9 cellular contexts compared by ENCODE assay signal in the genomic region with DNA sequence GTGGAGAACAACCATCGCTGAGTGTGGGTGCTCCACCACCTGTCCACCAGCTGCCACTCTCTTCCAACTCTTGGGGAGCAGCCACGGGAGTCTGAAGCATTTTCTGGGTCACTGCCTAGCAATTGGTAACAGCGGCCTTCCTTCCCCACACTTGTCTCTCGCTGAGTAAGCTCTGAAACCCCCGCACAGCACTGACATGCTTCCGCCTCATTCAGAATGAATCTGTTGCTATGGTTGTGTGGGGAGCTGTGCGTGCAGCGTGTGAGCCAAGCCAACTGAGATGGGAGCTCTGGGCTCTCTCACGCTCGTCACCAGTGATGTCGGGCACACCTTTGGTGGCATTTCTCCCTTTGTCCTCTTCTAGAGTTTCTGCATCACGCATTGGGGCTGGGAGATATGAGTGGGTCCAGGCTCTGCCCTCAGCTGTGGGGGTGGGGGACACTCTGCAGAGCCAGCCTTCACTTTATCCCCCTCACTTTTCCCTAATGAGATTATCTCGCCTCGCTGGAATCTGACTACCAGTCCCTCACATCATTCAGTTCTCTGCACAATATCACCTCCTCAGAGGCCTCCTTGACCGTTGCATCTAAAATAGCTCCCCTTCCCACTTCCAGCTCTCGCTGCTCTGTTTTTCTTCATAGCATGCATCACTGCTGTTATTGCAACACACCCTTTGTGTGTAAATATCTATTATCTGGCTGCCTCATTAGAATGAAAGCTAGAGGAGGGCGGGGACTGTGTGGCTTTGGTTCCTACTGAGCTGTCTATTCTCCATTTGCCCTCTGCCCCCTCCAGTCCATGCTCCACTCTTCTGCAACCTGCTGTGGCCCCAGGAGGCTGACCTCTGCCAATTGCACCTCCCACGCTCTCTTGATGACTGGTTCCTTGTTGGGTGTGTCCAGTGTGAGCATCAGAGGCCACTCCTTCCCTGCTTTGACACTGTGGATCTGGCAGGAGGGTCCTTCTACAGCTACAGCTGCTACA.
DNase-seq lines count a peak whose midpoint lies in the region; ATAC-seq and TF ChIP-seq lines count a peak whose summit lies in the region.
"Had no signal": no experiment of that assay in that cellular context is flagged by ENCODE, and none has a peak within 500 bp of the region (broad histone marks: within the 10 kb centered on the region; RNA-seq: fewer than 3 reads in every experiment).

No MANE protein-coding gene starts in this region.

- H4K12ac ChIP-seq in trophoblast cell (ENCODE audit: low read depth, low read length): peak overlapping the region; percentile 70

- peak overlapping the region; percentile 90 for H4K8ac ChIP-seq in trophoblast cell (ENCODE audit: low read depth, low read length)

- peak overlapping the region; percentile 82 for H3K14ac ChIP-seq in trophoblast cell (ENCODE audit: low read length)

- DNase-seq in Right ventricle myocardium superior (peak; percentile 51), right atrium auricular region (ENCODE audit: low spot score) (no peak), astrocyte of the cerebellum (ENCODE audit: low read depth) (peak; percentile 9), trophoblast cell (peak in 1 of 2 donors; percentile 18), SKM-1 (lab: John Stamatoyannopoulos, UW; ENCODE audit: unreplicated experiment) (no peak)
- no peak for DNase-seq in NK-92 treated with Interleukin-12 subunit alpha and Interleukin-12 subunit beta, amount 100 ng/mL, for 24 hours (lab: John Stamatoyannopoulos, UW)

- H3K79me1 ChIP-seq in trophoblast cell (ENCODE audit: low read length): peaks cover 43% of the 10 kb centered on the region

- H3K23ac ChIP-seq in trophoblast cell (ENCODE audit: low read length): no peak overlapping the region

- in situ Hi-C loops in astrocyte of the cerebellum (cut with HindIII; ENCODE audit: low sequenced_read_pairs): no loop called here

- no peaks in the 10 kb centered on the region for H3K36me3 ChIP-seq in right atrium auricular region
- no peaks in the 10 kb centered on the region for H3K36me3 ChIP-seq in trophoblast cell (ENCODE audit: control insufficient read depth in 1 of 2, insufficient read depth in 2 of 2, low read length in 2 of 2)
- H3K36me3 ChIP-seq: BLaER1 had no signal

- peak overlapping the region; percentile 97 for H2BK5ac ChIP-seq in trophoblast cell (ENCODE audit: low read depth, low read length, poor library complexity)

- ATAC-seq in Right ventricle myocardium superior (ENCODE audit: poor library complexity) (peak; percentile 61), HG03521 (IDR thresholded peaks at IDR 0.05; ENCODE audit: unreplicated experiment) (peak; percentile 71), GM21367 (IDR thresholded peaks at IDR 0.05; ENCODE audit: unreplicated experiment) (no peak)

- H3K4ac ChIP-seq in trophoblast cell (ENCODE audit: low read depth, low read length): peak overlapping the region; percentile 89

- no peaks in the 10 kb centered on the region for H3K9me3 ChIP-seq in right atrium auricular region
- no peaks in the 10 kb centered on the region for H3K9me3 ChIP-seq in trophoblast cell (ENCODE audit: insufficient read depth, low read depth, low read length)
- H3K9me3 ChIP-seq: BLaER1 had no signal

- peak overlapping the region; percentile 44 for H2BK12ac ChIP-seq in trophoblast cell (ENCODE audit: low read length)

- WGBS in trophoblast cell (ENCODE audit: extremely low coverage, insufficient coverage, insufficient read length): no CpG with 5 or more reads among the region's 18 CpGs

- peaks cover 0 to 8% of the 10 kb centered on the region in 2 donors for H3K4me1 ChIP-seq in right atrium auricular region
- peaks cover 39 to 43% of the 10 kb centered on the region in 2 experiments for H3K4me1 ChIP-seq in trophoblast cell (ENCODE audit: control insufficient read depth in 1 of 2, insufficient read depth in 2 of 2, low read length in 2 of 2)
- H3K4me1 ChIP-seq: BLaER1 had no signal

- H3K27me3 ChIP-seq in right atrium auricular region: no peaks in the 10 kb centered on the region
- no peaks in the 10 kb centered on the region for H3K27me3 ChIP-seq in trophoblast cell (ENCODE audit: insufficient read depth, low read length)
- H3K27me3 ChIP-seq: BLaER1 had no signal

- H3K4me3 ChIP-seq in right atrium auricular region: no peak overlapping the region
- H3K4me3 ChIP-seq in astrocyte of the cerebellum (ENCODE audit: low read depth, low read length): no peak overlapping the region
- H3K4me3 ChIP-seq in trophoblast cell (ENCODE audit: low read depth, low read length): no peak overlapping the region
- H3K4me3 ChIP-seq: BLaER1 had no signal

- H3K79me2 ChIP-seq in trophoblast cell (ENCODE audit: control insufficient read depth, insufficient read depth, low read length, poor library complexity): peaks cover 6% of the 10 kb centered on the region

- H3K18ac ChIP-seq in trophoblast cell (ENCODE audit: low read length): peak overlapping the region; percentile 77

- peak overlapping the region; percentile 70 for H2AFZ ChIP-seq in trophoblast cell (ENCODE audit: insufficient read depth, low read length, poor library complexity)

- no peak overlapping the region for H3K9ac ChIP-seq in trophoblast cell (ENCODE audit: low read length)
- H3K9ac ChIP-seq: BLaER1 had no signal

- peak overlapping the region; percentile 85 for H2BK120ac ChIP-seq in trophoblast cell (ENCODE audit: insufficient read depth, low read length, poor library complexity)

- TF ChIP-seq CTCF in right atrium auricular region (IDR thresholded peaks at IDR 0.05) (no peak), astrocyte of the cerebellum (IDR thresholded peaks at IDR 0.05; ENCODE audit: low read depth, low read length, missing control alignments) (no peak)

- peak overlapping the region; percentile 59 for H2AK5ac ChIP-seq in trophoblast cell (ENCODE audit: low read length)

- H3K4me2 ChIP-seq in trophoblast cell (ENCODE audit: low read length): peak overlapping the region; percentile 30
- H3K4me2 ChIP-seq: BLaER1 had no signal

- H4K91ac ChIP-seq in trophoblast cell (ENCODE audit: low read depth, low read length): peak overlapping the region; percentile 99

- intact Hi-C loops in Right ventricle myocardium superior (cut with DNase I): no loop called here

- H3K27ac ChIP-seq in right atrium auricular region (no peak overlapping the region), trophoblast cell (ENCODE audit: low read depth, low read length) (peak overlapping the region; percentile 94)
- H3K27ac ChIP-seq: BLaER1 had no signal

Comparison
In these comparisons a context has a peak if more than half of its experiments do, and no peak if none do; other contexts are left out.
1. DNase-seq: peak in Right ventricle myocardium superior (single experiment) and astrocyte of the cerebellum (single experiment); none in right atrium auricular region (single experiment), NK-92 treated with Interleukin-12 subunit alpha and Interleukin-12 subunit beta, amount 100 ng/mL, for 24 hours (single experiment) and SKM-1 (single experiment).